In the genomic region with DNA sequence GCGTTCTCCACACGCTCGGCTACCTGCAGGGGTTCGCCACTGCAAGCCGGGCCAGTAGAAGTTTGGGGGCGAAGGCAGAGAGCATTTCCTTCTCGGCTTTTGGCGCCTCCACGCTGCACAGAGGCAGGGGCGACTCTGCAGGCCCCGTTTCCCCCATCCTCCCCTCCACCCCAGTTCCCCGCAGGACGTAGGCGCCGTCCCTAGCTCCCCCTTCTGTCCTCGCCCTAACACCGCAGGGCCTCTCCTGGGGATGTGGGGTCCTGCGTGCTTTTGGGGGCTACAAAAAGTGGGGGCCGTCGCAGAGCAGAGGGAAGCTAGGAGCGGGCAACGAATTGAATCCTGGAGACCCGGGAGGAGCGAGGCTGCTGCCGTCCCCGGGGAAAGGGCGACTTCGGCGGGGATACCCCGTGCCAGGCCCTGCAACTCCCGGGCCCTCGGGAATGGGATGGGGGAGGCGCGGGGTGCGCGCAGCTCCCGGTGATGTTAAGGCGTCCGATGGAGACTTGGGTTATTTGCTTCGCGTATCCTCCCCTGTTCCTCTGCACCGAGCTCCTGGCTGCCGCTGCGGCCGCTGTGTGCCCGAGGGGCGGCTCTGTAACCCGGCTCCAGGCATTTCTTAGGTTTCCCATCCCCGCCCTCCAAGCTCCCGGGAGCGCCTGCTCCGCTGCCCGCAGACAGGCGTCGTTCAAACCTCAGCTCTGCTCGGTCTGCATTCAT, we compare ENCODE assay signal across 8 cellular contexts.
DNase-seq lines count a peak whose midpoint lies in the region; ATAC-seq and TF ChIP-seq lines count a peak whose summit lies in the region.

No MANE protein-coding gene starts in this region.

- no peaks in the 10 kb centered on the region for H3K36me3 ChIP-seq in testis (ENCODE audit: low read depth, missing control alignments)

- H3K4me3 ChIP-seq in testis: peak overlapping the region; percentile 18 to 47

- peak; percentile 70 for DNase-seq in D341Med (ENCODE audit: low spot score)
- peak; percentile 4 for DNase-seq in activated naive CD8-positive, alpha-beta T cell treated with anti-CD3 and anti-CD28 coated beads, Interleukin-2, amount 50 U/mL, for 24 hours
- no peak for DNase-seq in testis
- DNase-seq in NCI-H446 (lab: John Stamatoyannopoulos, UW): no peak
- DNase-seq in CD1c-positive myeloid dendritic cell (ENCODE audit: extremely low spot score): no peak

- no peaks in the 10 kb centered on the region for H3K9me3 Mint-ChIP-seq in activated naive CD8-positive, alpha-beta T cell treated with anti-CD3 and anti-CD28 coated beads, Interleukin-2, amount 50 U/mL, for 24 hours

- peak overlapping the region; percentile 38 for H3K4me3 Mint-ChIP-seq in activated naive CD8-positive, alpha-beta T cell treated with anti-CD3 and anti-CD28 coated beads, Interleukin-2, amount 50 U/mL, for 24 hours

- no peak for TF ChIP-seq POLR2A in testis (IDR thresholded peaks at IDR 0.05)

- no peaks in the 10 kb centered on the region for H3K4me1 ChIP-seq in testis

- peak overlapping the region; percentile 81 for H3K27ac ChIP-seq in layer of hippocampus (ENCODE audit: low read depth, low read length)
- no peak overlapping the region for H3K27ac ChIP-seq in testis

- H3K36me3 Mint-ChIP-seq in activated naive CD8-positive, alpha-beta T cell treated with anti-CD3 and anti-CD28 coated beads, Interleukin-2, amount 50 U/mL, for 24 hours (ENCODE audit: low read depth): no peaks in the 10 kb centered on the region

- peaks cover 2% of the 10 kb centered on the region for H3K27me3 ChIP-seq in layer of hippocampus (ENCODE audit: control insufficient read depth, insufficient read depth, low read length)
- H3K27me3 ChIP-seq in testis: no peaks in the 10 kb centered on the region

- H3K4me1 Mint-ChIP-seq in activated naive CD8-positive, alpha-beta T cell treated with anti-CD3 and anti-CD28 coated beads, Interleukin-2, amount 50 U/mL, for 24 hours: peaks cover 10% of the 10 kb centered on the region

- no peak for TF ChIP-seq CTCF in testis (IDR thresholded peaks at IDR 0.05)

- peaks cover 48% of the 10 kb centered on the region for H3K27me3 Mint-ChIP-seq in activated naive CD8-positive, alpha-beta T cell treated with anti-CD3 and anti-CD28 coated beads, Interleukin-2, amount 50 U/mL, for 24 hours

- intact Hi-C loops in testis (cut with DNase I; ENCODE audit: low total_unique reads): no loop called here

- no peak overlapping the region for H3K27ac Mint-ChIP-seq in activated naive CD8-positive, alpha-beta T cell treated with anti-CD3 and anti-CD28 coated beads, Interleukin-2, amount 50 U/mL, for 24 hours

- no peaks in the 10 kb centered on the region for H3K9me3 ChIP-seq in testis

- peak; percentile 17 for ATAC-seq in HG02678 (IDR thresholded peaks at IDR 0.05; ENCODE audit: unreplicated experiment)
- peak; percentile 33 for ATAC-seq in activated naive CD8-positive, alpha-beta T cell treated with anti-CD3 and anti-CD28 coated beads, Interleukin-2, amount 50 U/mL, for 24 hours
- no peak for ATAC-seq in HG03095 (IDR thresholded peaks at IDR 0.05; ENCODE audit: unreplicated experiment)

- 3 to 4% methylated on average over 17 to 48 of the region's 56 CpGs for WGBS in testis, 2 donors

Comparison
In these comparisons a context has a peak if more than half of its experiments do, and no peak if none do; other contexts are left out.
1. DNase-seq: peak in D341Med (single experiment) and activated naive CD8-positive, alpha-beta T cell treated with anti-CD3 and anti-CD28 coated beads, Interleukin-2, amount 50 U/mL, for 24 hours (single experiment); none in testis (single experiment), NCI-H446 (0 of 2) and CD1c-positive myeloid dendritic cell (single experiment).